In genomic region chr7:42910306-42910705, GRCh38 we compare ENCODE assay signal across 11 cellular contexts. TPM values are rescaled to one million over a fixed set of nuclear protein-coding genes. Genes with fewer than 3 reads are reported as not detected.
DNase-seq lines count a peak whose midpoint lies in the region; ATAC-seq and TF ChIP-seq lines count a peak whose summit lies in the region.
"Had no signal": no experiment of that assay in that cellular context is flagged by ENCODE, and none has a peak within 500 bp of the region (broad histone marks: within the 10 kb centered on the region; RNA-seq: fewer than 3 reads in every experiment).

No MANE protein-coding gene starts in this region.

- peak overlapping the region; percentile 90 to 92; a peak in 4 of 5 replicates for H3K4me3 Mint-ChIP-seq in H9
- peak overlapping the region in 1 of 2 donors; percentile 85 for H3K4me3 Mint-ChIP-seq in effector memory CD8-positive, alpha-beta T cell

- H2BK120ac ChIP-seq in H9 (ENCODE audit: low read depth, low read length, poor library complexity, severe bottlenecking): no peak overlapping the region

- H2AK5ac ChIP-seq in H9 (ENCODE audit: insufficient read length, low read length): no peak overlapping the region

- no peaks in the 10 kb centered on the region for H3K36me3 ChIP-seq in adipocyte (ENCODE audit: control insufficient read depth, insufficient read depth, low read length, severe bottlenecking)

- H3K27ac Mint-ChIP-seq in H9: no peak overlapping the region
- no peak overlapping the region for H3K27ac Mint-ChIP-seq in effector memory CD8-positive, alpha-beta T cell

- no peaks in the 10 kb centered on the region for H3K9me3 ChIP-seq in H9 (ENCODE audit: control insufficient read depth, low read depth, low read length)
- no peaks in the 10 kb centered on the region for H3K9me3 ChIP-seq in adipocyte (ENCODE audit: control insufficient read depth, low read length)
- H3K9me3 ChIP-seq: spleen had no signal

- H3K27me3 ChIP-seq in H9 (ENCODE audit: insufficient read depth, low read length): no peaks in the 10 kb centered on the region
- H3K27me3 ChIP-seq in adipocyte (replicated peaks; ENCODE audit: control insufficient read depth, insufficient read depth, low read length): no peaks in the 10 kb centered on the region
- H3K27me3 ChIP-seq: spleen had no signal

- H3K4ac ChIP-seq in H9 (ENCODE audit: low read depth, low read length): no peak overlapping the region

- WGBS in H9 (ENCODE audit: extremely low coverage, insufficient read length, low lambda C conversion rate): no CpG with 5 or more reads among the region's 2 CpGs

- no peak overlapping the region for H2BK12ac ChIP-seq in H9 (ENCODE audit: insufficient read length, low read depth, low read length)

- no peak for TF ChIP-seq CTCF in H9 (conservative IDR thresholded peaks at IDR 0.05)

- no peak overlapping the region for H3K14ac ChIP-seq in H9 (ENCODE audit: insufficient read depth, low read length)

- DNase-seq in Ammon's horn (ENCODE audit: low spot score): peak; percentile 72
- no peak for DNase-seq in H9
- DNase-seq in adipocyte (ENCODE audit: low read depth): no peak
- DNase-seq in midbrain (lab: John Stamatoyannopoulos, UW): peak; percentile 33
- no peak for DNase-seq in effector memory CD8-positive, alpha-beta T cell
- DNase-seq in DMS114 treated with DMSO at 0.1 percent for 48 hours (lab: John Stamatoyannopoulos, UW; ENCODE audit: unreplicated experiment): no peak
- DNase-seq in cardiac septum (ENCODE audit: low spot score): no peak
- DNase-seq: spleen; stimulated activated CD8-positive, alpha-beta memory T cell treated with anti-CD3 and anti-CD28 coated beads, Interleukin-4, amount 100 ng/mL, for 48 hours had no signal

- no peak overlapping the region for H2BK15ac ChIP-seq in H9 (ENCODE audit: low read depth, low read length)

- no peak overlapping the region for H3K18ac ChIP-seq in H9 (ENCODE audit: insufficient read length, low read depth, low read length)

- H4K5ac ChIP-seq in H9 (ENCODE audit: insufficient read length, low read depth, low read length): no peak overlapping the region

- H2BK5ac ChIP-seq in H9 (ENCODE audit: insufficient read length, low read length): no peak overlapping the region

- H3K79me2 ChIP-seq in H9 (ENCODE audit: insufficient read depth, low read length): peaks cover 3% of the 10 kb centered on the region; the same call in 1 of the 2 replicates

- H3K4me1 ChIP-seq in H9 (ENCODE audit: insufficient read depth, low read length) (peaks cover 12% of the 10 kb centered on the region), adipocyte (ENCODE audit: control insufficient read depth, insufficient read depth, low read length) (peaks cover 56% of the 10 kb centered on the region)

- intact Hi-C loops in cardiac septum (cut with DNase I): no loop called here

- no peak for ATAC-seq in GM19397 (IDR thresholded peaks at IDR 0.05; ENCODE audit: unreplicated experiment)
- no peak for ATAC-seq in effector memory CD8-positive, alpha-beta T cell (replicated peaks)
- ATAC-seq: Right ventricle myocardium inferior had no signal

- H3K27ac ChIP-seq in H9 (ENCODE audit: insufficient read length, low read depth, low read length): no peak overlapping the region

- H2BK20ac ChIP-seq in H9 (ENCODE audit: low read depth, low read length, poor library complexity, severe bottlenecking): no peak overlapping the region

- no peak overlapping the region for H3K23ac ChIP-seq in H9 (ENCODE audit: insufficient read length, low read depth, low read length)

- no peaks in the 10 kb centered on the region; a peak in 1 of 5 replicates for H3K9me3 Mint-ChIP-seq in H9
- no peaks in the 10 kb centered on the region for H3K9me3 Mint-ChIP-seq in effector memory CD8-positive, alpha-beta T cell

- H4K20me1 ChIP-seq in H9 (ENCODE audit: control insufficient read depth, insufficient read depth, insufficient read length): no peaks in the 10 kb centered on the region

- H3K4me3 ChIP-seq in adipocyte (ENCODE audit: low read length): peak overlapping the region; percentile 93

- H3K23me2 ChIP-seq in H9 (ENCODE audit: insufficient read length, low read depth, low read length, poor library complexity, severe bottlenecking): peaks cover 9% of the 10 kb centered on the region

- H3K36me3 Mint-ChIP-seq in H9 (ENCODE audit: insufficient read depth in 1 of 3, low read depth in 3 of 3): peaks cover 2 to 26% (median 24%) of the 10 kb centered on the region in 3 experiments; a peak in 6 of 7 replicates
- peaks cover 7% of the 10 kb centered on the region for H3K36me3 Mint-ChIP-seq in effector memory CD8-positive, alpha-beta T cell (ENCODE audit: insufficient read depth)

- H4K8ac ChIP-seq in H9 (replicated peaks; ENCODE audit: insufficient read length, low read depth, low read length): no peak overlapping the region

- H3K27me3 Mint-ChIP-seq in H9 (ENCODE audit: low read depth): no peaks in the 10 kb centered on the region
- H3K27me3 Mint-ChIP-seq in effector memory CD8-positive, alpha-beta T cell: no peaks in the 10 kb centered on the region

- H3T11ph ChIP-seq in H9 (ENCODE audit: low read length): no peak overlapping the region

- H3K9ac ChIP-seq in H9 (ENCODE audit: extremely low read depth, insufficient read length, low read length): no peak overlapping the region
- H3K9ac ChIP-seq in adipocyte (ENCODE audit: low read length): no peak overlapping the region

- no peak overlapping the region for H2AFZ ChIP-seq in H9 (ENCODE audit: low read length)

- peak overlapping the region; percentile 95 for H3K4me2 ChIP-seq in H9 (ENCODE audit: insufficient read depth, insufficient read length, low read length)

- H3K79me1 ChIP-seq in H9 (ENCODE audit: insufficient read depth, low read depth, low read length, poor library complexity, severe bottlenecking): no peaks in the 10 kb centered on the region

- H3K56ac ChIP-seq in H9 (ENCODE audit: insufficient read length, low read depth, low read length): no peak overlapping the region

- no peak overlapping the region for H4K91ac ChIP-seq in H9 (ENCODE audit: insufficient read length, low read depth, low read length)

- peaks cover 36 to 41% of the 10 kb centered on the region in 2 experiments for H3K4me1 Mint-ChIP-seq in H9
- H3K4me1 Mint-ChIP-seq in effector memory CD8-positive, alpha-beta T cell (ENCODE audit: low read depth in 2 of 2): peaks cover 20 to 33% of the 10 kb centered on the region in 2 donors

RNA-seq across cellular contexts. Expression of gene C7orf25, which starts 1.6 kb away (rescaled TPM):
- 2.9 and 3.8 TPM in 2 replicates for total RNA-seq in H9 (2021)
- 5.2 TPM for total RNA-seq in cardiac septum

RNA-seq across cellular contexts. Expression of gene PSMA2, which starts 21.7 kb away (rescaled TPM):
- total RNA-seq in H9 (2021) (227 and 239 TPM in 2 replicates), cardiac septum (64.8 TPM)

RNA-seq across cellular contexts. Expression of gene MRPL32, which starts 21.9 kb away (rescaled TPM):
- total RNA-seq in H9 (2021) (97.2 and 101 TPM in 2 replicates), cardiac septum (51.3 TPM)

Comparison
In these comparisons a context has a peak if more than half of its experiments do, and no peak if none do; other contexts are left out.
1. DNase-seq: peak in Ammon's horn (single experiment) and midbrain (single experiment); none in H9 (single experiment), adipocyte (single experiment), effector memory CD8-positive, alpha-beta T cell (0 of 3), DMS114 treated with DMSO at 0.1 percent for 48 hours (single experiment) and cardiac septum (single experiment).